Comparison of ENCODE assay signal across 1 cellular context in the genomic region with DNA sequence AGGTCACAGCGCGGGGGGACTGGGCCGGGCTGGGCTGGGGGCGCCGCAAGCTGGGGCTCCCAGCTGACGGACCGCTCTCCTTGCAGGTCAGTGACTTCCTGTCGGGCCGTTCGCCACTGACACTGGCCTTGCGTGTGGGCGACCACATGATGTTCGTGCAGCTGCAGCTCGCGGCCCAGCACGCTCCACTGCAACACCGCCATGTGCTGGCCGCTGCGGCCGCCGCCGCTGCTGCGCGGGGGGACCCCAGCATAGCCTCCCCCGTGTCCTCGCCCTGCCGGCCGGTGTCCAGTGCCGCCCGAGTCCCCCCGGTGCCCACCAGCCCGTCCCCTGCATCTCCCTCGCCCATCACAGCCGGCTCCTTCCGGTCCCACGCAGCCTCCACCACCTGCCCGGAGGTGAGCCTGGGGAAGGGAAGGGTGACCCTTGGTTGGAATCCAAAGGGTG.
TF ChIP-seq lines count a peak whose summit lies in the region.

No MANE protein-coding gene starts in this region.

TF ChIP-seq in HepG2, 621 proteins besides CTCF, POLR2A, EP300 and RAD21:
- TF ChIP-seq, protein P1, sequence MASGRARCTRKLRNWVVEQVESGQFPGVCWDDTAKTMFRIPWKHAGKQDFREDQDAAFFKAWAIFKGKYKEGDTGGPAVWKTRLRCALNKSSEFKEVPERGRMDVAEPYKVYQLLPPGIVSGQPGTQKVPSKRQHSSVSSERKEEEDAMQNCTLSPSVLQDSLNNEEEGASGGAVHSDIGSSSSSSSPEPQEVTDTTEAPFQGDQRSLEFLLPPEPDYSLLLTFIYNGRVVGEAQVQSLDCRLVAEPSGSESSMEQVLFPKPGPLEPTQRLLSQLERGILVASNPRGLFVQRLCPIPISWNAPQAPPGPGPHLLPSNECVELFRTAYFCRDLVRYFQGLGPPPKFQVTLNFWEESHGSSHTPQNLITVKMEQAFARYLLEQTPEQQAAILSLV (CRISPR knock-in tag; IDR thresholded peaks at IDR 0.05; ENCODE audit: borderline replicate concordance) = 0 out of 2 replicates have a peak, but pooled peaks have one; percentile 44
- TF ChIP-seq SP1 (IDR thresholded peaks at IDR 0.05) = no peak
- 0 out of 2 replicates have a peak, but pooled peaks have one; percentile 37 for TF ChIP-seq SP1 (CRISPR knock-in tag; IDR thresholded peaks at IDR 0.05)
- TF ChIP-seq ZMAT5 (CRISPR knock-in tag; IDR thresholded peaks at IDR 0.05; ENCODE audit: borderline replicate concordance, low read depth) = no peak
- TF ChIP-seq ZBTB34 (CRISPR knock-in tag; IDR thresholded peaks at IDR 0.05) = no peak
- 0 out of 2 replicates have a peak, but pooled peaks have one; percentile 8 for TF ChIP-seq ZNF253 (CRISPR knock-in tag; IDR thresholded peaks at IDR 0.05; ENCODE audit: borderline replicate concordance)
- TF ChIP-seq THAP11 (CRISPR knock-in tag; IDR thresholded peaks at IDR 0.05) = no peak
- no peak for TF ChIP-seq ZNF329 (CRISPR knock-in tag; IDR thresholded peaks at IDR 0.05; ENCODE audit: low read depth)
- TF ChIP-seq NR2C2 (CRISPR knock-in tag; IDR thresholded peaks at IDR 0.05; ENCODE audit: borderline replicate concordance) = no peak
- no peak for TF ChIP-seq JDP2 (CRISPR knock-in tag; IDR thresholded peaks at IDR 0.05; ENCODE audit: borderline replicate concordance)
- no peak for TF ChIP-seq ZNF850 (CRISPR knock-in tag; conservative IDR thresholded peaks at IDR 0.05)
- TF ChIP-seq FOXO1 (CRISPR knock-in tag; IDR thresholded peaks at IDR 0.05) = no peak
- peak; percentile 54; the same call in 1 of the 2 replicates for TF ChIP-seq ZNF768 (CRISPR knock-in tag; IDR thresholded peaks at IDR 0.05)
- 0 out of 2 replicates have a peak, but pooled peaks have one; percentile 70 for TF ChIP-seq DZIP1 (CRISPR knock-in tag; IDR thresholded peaks at IDR 0.05)
- TF ChIP-seq ZNF180 (CRISPR knock-in tag; IDR thresholded peaks at IDR 0.05; ENCODE audit: borderline replicate concordance, low read depth) = no peak
- TF ChIP-seq AKAP8 (CRISPR knock-in tag; IDR thresholded peaks at IDR 0.05) = peak; percentile 50
- TF ChIP-seq ARID2 (CRISPR knock-in tag; IDR thresholded peaks at IDR 0.05; ENCODE audit: borderline replicate concordance) = no peak
- no peak for TF ChIP-seq KAT7 (CRISPR knock-in tag; IDR thresholded peaks at IDR 0.05; ENCODE audit: borderline replicate concordance)
- peak; percentile 55; the same call in 1 of the 2 replicates for TF ChIP-seq SAFB2 (CRISPR knock-in tag; IDR thresholded peaks at IDR 0.05; ENCODE audit: borderline replicate concordance, low read depth)
- TF ChIP-seq RBFOX2 (IDR thresholded peaks at IDR 0.05; ENCODE audit: low read depth, low read length) = peak; percentile 95
- TF ChIP-seq GLI4 (CRISPR knock-in tag; IDR thresholded peaks at IDR 0.05; ENCODE audit: borderline replicate concordance) = no peak
- TF ChIP-seq ZNF451 (CRISPR knock-in tag; IDR thresholded peaks at IDR 0.05) = no peak
- TF ChIP-seq AGO2 (optimal IDR thresholded peaks at IDR 0.05; ENCODE audit: low read depth, low read length) = peak; percentile 96
- TF ChIP-seq ZSCAN30 (CRISPR knock-in tag; IDR thresholded peaks at IDR 0.05) = no peak
- TF ChIP-seq HNRNPK (IDR thresholded peaks at IDR 0.05; ENCODE audit: low read depth, low read length, poor library complexity, severe bottlenecking) = peak; percentile 55
- 0 out of 2 replicates have a peak, but pooled peaks have one; percentile 11 for TF ChIP-seq NRL (CRISPR knock-in tag; IDR thresholded peaks at IDR 0.05; ENCODE audit: borderline replicate concordance)
- TF ChIP-seq WIZ (CRISPR knock-in tag; IDR thresholded peaks at IDR 0.05) = no peak
- peak; percentile 79; the same call in 1 of the 2 replicates for TF ChIP-seq ZBTB38 (CRISPR knock-in tag; IDR thresholded peaks at IDR 0.05)
- no peak for TF ChIP-seq HNRNPLL (IDR thresholded peaks at IDR 0.05; ENCODE audit: low read depth, low read length, poor library complexity, severe bottlenecking)
- TF ChIP-seq ZFP91 (CRISPR knock-in tag; IDR thresholded peaks at IDR 0.05; ENCODE audit: borderline replicate concordance) = 0 out of 2 replicates have a peak, but pooled peaks have one; percentile 3
- peak; percentile 22 for TF ChIP-seq JARID2 (CRISPR knock-in tag; IDR thresholded peaks at IDR 0.05; ENCODE audit: insufficient replicate concordance)
- 0 out of 2 replicates have a peak, but pooled peaks have one; percentile 28 for TF ChIP-seq ZNF160 (CRISPR knock-in tag; IDR thresholded peaks at IDR 0.05)
- TF ChIP-seq ZNF790 (CRISPR knock-in tag; IDR thresholded peaks at IDR 0.05; ENCODE audit: borderline replicate concordance) = 0 out of 2 replicates have a peak, but pooled peaks have one; percentile 33
- TF ChIP-seq SMAD3 (CRISPR knock-in tag; IDR thresholded peaks at IDR 0.05) = no peak
- TF ChIP-seq MEIS1 (CRISPR knock-in tag; IDR thresholded peaks at IDR 0.05; ENCODE audit: borderline replicate concordance) = no peak
